Comparison of ENCODE assay signal across 24 cellular contexts in genomic region chr2:18977409-18977808, GRCh38.
A peak's percentile ranks its signal among the peaks of the same experiment; 100 is the strongest.
DNase-seq lines count a peak whose midpoint lies in the region; ATAC-seq and TF ChIP-seq lines count a peak whose summit lies in the region.
"Had no signal": no experiment of that assay in that cellular context is flagged by ENCODE, and none has a peak within 500 bp of the region (broad histone marks: within the 10 kb centered on the region; RNA-seq: fewer than 3 reads in every experiment).

No MANE protein-coding gene starts in this region.

- H3K27ac ChIP-seq in left ventricle myocardium inferior (replicated peaks) = peak overlapping the region; percentile 73
- H3K27ac ChIP-seq in heart left ventricle = peak overlapping the region in 5 of 12 donors; percentile 47 to 76 (median 71)
- peak overlapping the region; percentile 80 to 88 (median 81) for H3K27ac ChIP-seq in gastroesophageal sphincter
- peak overlapping the region; percentile 69 for H3K27ac ChIP-seq in vagina
- H3K27ac ChIP-seq in naive thymus-derived CD4-positive, alpha-beta T cell (ENCODE audit: low read depth, low read length) = no peak overlapping the region
- no peak overlapping the region for H3K27ac ChIP-seq in aorta (ENCODE audit: low read depth in 1 of 2, low read length in 2 of 2)
- H3K27ac ChIP-seq in effector memory CD4-positive, alpha-beta T cell (ENCODE audit: insufficient read depth, low read length, poor library complexity, severe bottlenecking) = no peak overlapping the region
- H3K27ac ChIP-seq: ovary had no signal

- H3K27me3 ChIP-seq in left ventricle myocardium inferior (ENCODE audit: low read depth) (no peaks in the 10 kb centered on the region), heart left ventricle (no peaks in the 10 kb centered on the region), gastroesophageal sphincter (no peaks in the 10 kb centered on the region), vagina (no peaks in the 10 kb centered on the region), aorta (ENCODE audit: control insufficient read depth in 1 of 2, insufficient read depth in 2 of 2, low read length in 1 of 2) (no peaks in the 10 kb centered on the region)
- H3K27me3 ChIP-seq in naive thymus-derived CD4-positive, alpha-beta T cell (ENCODE audit: control insufficient read depth in 2 of 2, insufficient read depth in 2 of 2, low read length in 2 of 2) = no peaks in the 10 kb centered on the region
- no peaks in the 10 kb centered on the region for H3K27me3 ChIP-seq in effector memory CD4-positive, alpha-beta T cell (replicated peaks; ENCODE audit: control insufficient read depth, insufficient read depth, low read length, poor library complexity, severe bottlenecking)
- H3K27me3 ChIP-seq: BE2C, ovary, right atrium auricular region had no signal

- H3K36me3 ChIP-seq in left ventricle myocardium inferior = no peaks in the 10 kb centered on the region
- H3K36me3 ChIP-seq in heart left ventricle = no peaks in the 10 kb centered on the region
- no peaks in the 10 kb centered on the region for H3K36me3 ChIP-seq in gastroesophageal sphincter
- H3K36me3 ChIP-seq in vagina = no peaks in the 10 kb centered on the region
- H3K36me3 ChIP-seq in naive thymus-derived CD4-positive, alpha-beta T cell (ENCODE audit: control insufficient read depth in 2 of 3, insufficient read depth in 3 of 3, low read length in 3 of 3) = no peaks in the 10 kb centered on the region
- no peaks in the 10 kb centered on the region for H3K36me3 ChIP-seq in aorta (ENCODE audit: control insufficient read depth in 1 of 2, insufficient read depth in 2 of 2, low read length in 1 of 2)
- H3K36me3 ChIP-seq in effector memory CD4-positive, alpha-beta T cell (ENCODE audit: control insufficient read depth, insufficient read depth, low read length) = no peaks in the 10 kb centered on the region
- H3K36me3 ChIP-seq: BE2C, ovary, right atrium auricular region had no signal

- intact Hi-C loops in left ventricle myocardium inferior (cut with micrococcal nuclease) (no loop called here), heart left ventricle (cut with DNase I) (loop anchor here in 2 of 10 donors (5.0 to 10.0 kb wide), 2 partner anchors 223 to 225 kb away; no protein-coding TSS in a partner anchor), vagina (cut with DNase I) (no loop called here), aorta (cut with DNase I) (no loop called here)
- intact Hi-C loops in naive thymus-derived CD4-positive, alpha-beta T cell (cut with micrococcal nuclease) = no loop called here

- H3K9me3 Mint-ChIP-seq in osteocyte (ENCODE audit: unreplicated experiment) = no peaks in the 10 kb centered on the region
- H3K9me3 Mint-ChIP-seq in naive thymus-derived CD4-positive, alpha-beta T cell = peaks cover 0 to 6% (median 0%) of the 10 kb centered on the region in 11 donors

- H3K4me1 ChIP-seq in left ventricle myocardium inferior (peaks cover 31% of the 10 kb centered on the region), heart left ventricle (peaks cover 0 to 30% (median 15%) of the 10 kb centered on the region in 12 donors), gastroesophageal sphincter (peaks cover 9 to 49% (median 14%) of the 10 kb centered on the region in 3 donors), vagina (peaks cover 17% of the 10 kb centered on the region), aorta (ENCODE audit: control insufficient read depth in 1 of 2, insufficient read depth in 2 of 2, low read length in 2 of 2) (peaks cover 3 to 13% of the 10 kb centered on the region in 2 donors)
- no peaks in the 10 kb centered on the region for H3K4me1 ChIP-seq in naive thymus-derived CD4-positive, alpha-beta T cell (ENCODE audit: control insufficient read depth in 2 of 2, insufficient read depth in 2 of 2, low read length in 2 of 2)
- H3K4me1 ChIP-seq in effector memory CD4-positive, alpha-beta T cell (ENCODE audit: control insufficient read depth, insufficient read depth, low read length, poor library complexity, severe bottlenecking) = no peaks in the 10 kb centered on the region
- H3K4me1 ChIP-seq: BE2C had no signal

- CTCF ChIA-PET in naive thymus-derived CD4-positive, alpha-beta T cell (lab: Charles Lee) = no interaction called here

- TF ChIP-seq POLR2A in heart left ventricle (IDR thresholded peaks at IDR 0.05) = no peak
- TF ChIP-seq POLR2A in gastroesophageal sphincter (IDR thresholded peaks at IDR 0.05) = no peak
- no peak for TF ChIP-seq POLR2A in vagina (IDR thresholded peaks at IDR 0.05)

- H3K4me3 ChIP-seq in left ventricle myocardium inferior (no peak overlapping the region), heart left ventricle (no peak overlapping the region), gastroesophageal sphincter (no peak overlapping the region), vagina (no peak overlapping the region), aorta (ENCODE audit: low read length in 2 of 2) (no peak overlapping the region)
- no peak overlapping the region for H3K4me3 ChIP-seq in naive thymus-derived CD4-positive, alpha-beta T cell (ENCODE audit: low read length)
- H3K4me3 ChIP-seq in effector memory CD4-positive, alpha-beta T cell (ENCODE audit: insufficient read depth, low read depth, low read length, poor library complexity, severe bottlenecking) = no peak overlapping the region
- H3K4me3 ChIP-seq: ovary, right atrium auricular region had no signal

- WGBS in heart left ventricle, 4 donors = 75 to 89% (median 81%) methylated on average over 3 of the region's 3 CpGs
- WGBS in gastroesophageal sphincter (ENCODE audit: low coverage in 1 of 2), 2 donors = 4 to 30% methylated on average over 3 of the region's 3 CpGs
- WGBS in aorta, 2 donors = 8 to 9% methylated on average over 3 of the region's 3 CpGs

- DNase-seq in left ventricle myocardium inferior (no peak), heart left ventricle (no peak), osteocyte (ENCODE audit: extremely low spot score, unreplicated experiment) (no peak), vagina (ENCODE audit: extremely low spot score in 2 of 2) (no peak), aorta (no peak)
- DNase-seq in naive thymus-derived CD4-positive, alpha-beta T cell = no peak
- no peak for DNase-seq in effector memory CD4-positive, alpha-beta T cell
- DNase-seq: activated CD4-positive, CD25-positive, alpha-beta regulatory T cell treated with anti-CD3 and anti-CD28 coated beads, Interleukin-2, amount 50 U/mL, for 72 hours; activated CD8-positive, alpha-beta memory T cell treated with anti-CD3 and anti-CD28 coated beads for 24 hours; activated gamma-delta T cell; activated T-cell treated with anti-CD3 and anti-CD28 coated beads, Interleukin-2, amount 50 U/mL, for 1 hour; BE2C; effector memory CD8-positive, alpha-beta T cell; GF-D8; islet precursor cell; KBM-7; NCI-H1417 treated with DMSO at 0.1 percent for 48 hours; NCI-H524; ovary; stimulated activated naive CD4-positive, alpha-beta T cell treated with Interleukin-2 at 50 U/mL for 16 hours; T-helper 1 cell; trophoblast cell had no signal

- no peaks in the 10 kb centered on the region for H3K27me3 Mint-ChIP-seq in osteocyte (ENCODE audit: unreplicated experiment)
- no peaks in the 10 kb centered on the region for H3K27me3 Mint-ChIP-seq in naive thymus-derived CD4-positive, alpha-beta T cell
- H3K27me3 Mint-ChIP-seq: effector memory CD8-positive, alpha-beta T cell had no signal

- no peak for TF ChIP-seq CTCF in left ventricle myocardium inferior (IDR thresholded peaks at IDR 0.05; ENCODE audit: borderline replicate concordance)
- TF ChIP-seq CTCF in heart left ventricle (IDR thresholded peaks at IDR 0.05) = no peak
- TF ChIP-seq CTCF in gastroesophageal sphincter (IDR thresholded peaks at IDR 0.05) = no peak
- no peak for TF ChIP-seq CTCF in osteocyte (IDR thresholded peaks at IDR 0.05)
- no peak for TF ChIP-seq CTCF in vagina (IDR thresholded peaks at IDR 0.05)

- no peaks in the 10 kb centered on the region for H3K36me3 Mint-ChIP-seq in osteocyte (ENCODE audit: unreplicated experiment)
- peaks cover 0 to 8% (median 0%) of the 10 kb centered on the region in 5 donors for H3K36me3 Mint-ChIP-seq in naive thymus-derived CD4-positive, alpha-beta T cell

- POLR2A ChIA-PET in naive thymus-derived CD4-positive, alpha-beta T cell (lab: Charles Lee) = no interaction called here

- H3K4me3 Mint-ChIP-seq in osteocyte (ENCODE audit: unreplicated experiment) = no peak overlapping the region
- no peak overlapping the region for H3K4me3 Mint-ChIP-seq in naive thymus-derived CD4-positive, alpha-beta T cell
- H3K4me3 Mint-ChIP-seq: effector memory CD8-positive, alpha-beta T cell had no signal

- H3K27ac Mint-ChIP-seq in osteocyte (ENCODE audit: unreplicated experiment) = peak overlapping the region; percentile 12
- H3K27ac Mint-ChIP-seq in naive thymus-derived CD4-positive, alpha-beta T cell = no peak overlapping the region
- H3K27ac Mint-ChIP-seq: effector memory CD8-positive, alpha-beta T cell had no signal

- no peaks in the 10 kb centered on the region for H3K9me3 ChIP-seq in left ventricle myocardium inferior (replicated peaks)
- peaks cover 0 to 6% (median 0%) of the 10 kb centered on the region in 12 donors for H3K9me3 ChIP-seq in heart left ventricle
- H3K9me3 ChIP-seq in gastroesophageal sphincter = no peaks in the 10 kb centered on the region
- no peaks in the 10 kb centered on the region for H3K9me3 ChIP-seq in vagina
- H3K9me3 ChIP-seq in naive thymus-derived CD4-positive, alpha-beta T cell (ENCODE audit: control insufficient read depth in 2 of 3, low read length in 3 of 3) = no peaks in the 10 kb centered on the region
- no peaks in the 10 kb centered on the region for H3K9me3 ChIP-seq in aorta (ENCODE audit: control insufficient read depth, low read length)
- H3K9me3 ChIP-seq in effector memory CD4-positive, alpha-beta T cell (ENCODE audit: control insufficient read depth, low read length) = no peaks in the 10 kb centered on the region
- H3K9me3 ChIP-seq: BE2C, ovary, right atrium auricular region had no signal

- ATAC-seq in heart left ventricle (no peak), gastroesophageal sphincter (no peak), aorta (ENCODE audit: low FRiP score) (no peak)
- ATAC-seq in naive thymus-derived CD4-positive, alpha-beta T cell = no peak
- ATAC-seq: effector memory CD8-positive, alpha-beta T cell had no signal

- peaks cover 28% of the 10 kb centered on the region for H3K4me1 Mint-ChIP-seq in osteocyte (ENCODE audit: unreplicated experiment)
- no peaks in the 10 kb centered on the region for H3K4me1 Mint-ChIP-seq in naive thymus-derived CD4-positive, alpha-beta T cell

- TF ChIP-seq EP300 in gastroesophageal sphincter (IDR thresholded peaks at IDR 0.05) = no peak

Comparison
In these comparisons a context has a peak if more than half of its experiments do, and no peak if none do; other contexts are left out.
1. H3K27ac ChIP-seq: peak in left ventricle myocardium inferior (single experiment), gastroesophageal sphincter (4 of 4) and vagina (single experiment); none in naive thymus-derived CD4-positive, alpha-beta T cell (single experiment), aorta (0 of 2) and effector memory CD4-positive, alpha-beta T cell (single experiment).